In genomic region chr5:125011419-125011818, GRCh38 we compare ENCODE assay signal across 16 cellular contexts.
DNase-seq lines count a peak whose midpoint lies in the region; ATAC-seq, FAIRE-seq and TF ChIP-seq lines count a peak whose summit lies in the region.
"Had no signal": no experiment of that assay in that cellular context is flagged by ENCODE, and none has a peak within 500 bp of the region (broad histone marks: within the 10 kb centered on the region; RNA-seq: fewer than 3 reads in every experiment).

No MANE protein-coding gene starts in this region.

- no peak for TF ChIP-seq POLR2A in HepG2 (IDR thresholded peaks at IDR 0.05; ENCODE audit: insufficient read depth in 1 of 2, low read depth in 2 of 2, low read length in 2 of 2)

- H3K4me1 ChIP-seq in HepG2 (ENCODE audit: insufficient read depth, low read length) = peaks cover 25% of the 10 kb centered on the region
- H3K4me1 ChIP-seq: suprapubic skin had no signal

- in situ Hi-C loops in HepG2 (cut with HindIII; ENCODE audit: extremely low pct_ligation_motif_present, low pct_unique_long_range_greater_than_20kb) = no loop called here

- H2AFZ ChIP-seq in HepG2 (ENCODE audit: low read length) = no peak overlapping the region

- no peak for TF ChIP-seq CTCF in HepG2 (CRISPR knock-in tag; IDR thresholded peaks at IDR 0.05)

- H3K9ac ChIP-seq in HepG2 (ENCODE audit: insufficient read depth, low read depth, low read length) = no peak overlapping the region

- WGBS in HepG2 (ENCODE audit: low lambda C conversion rate) = 0% methylated on average over 2 of the region's 2 CpGs

- H3K27me3 ChIP-seq in HepG2 (ENCODE audit: control insufficient read depth in 1 of 2, insufficient read depth in 2 of 2, low read length in 2 of 2) = no peaks in the 10 kb centered on the region
- H3K27me3 ChIP-seq: suprapubic skin had no signal

- DNase-seq in DMS53 treated with DMSO at 0.1 percent for 48 hours (lab: John Stamatoyannopoulos, UW; ENCODE audit: unreplicated experiment) (peak; percentile 88), HT-29 (ENCODE audit: low spot score) (peak; percentile 82), HepG2 (ENCODE audit: low spot score) (peak; percentile 5), cortex of kidney (lab: John Stamatoyannopoulos, UW) (no peak), head of caudate nucleus (no peak), NCI-H1105 (lab: John Stamatoyannopoulos, UW) (no peak)
- DNase-seq: activated CD4-positive, alpha-beta T cell treated with anti-CD3 and anti-CD28 coated beads, Interleukin-2, amount 50 U/mL, for 48 hours; activated gamma-delta T cell; effector memory CD4-positive, alpha-beta T cell; T-helper 9 cell had no signal

- no peak for TF ChIP-seq RAD21 in HepG2 (CRISPR knock-in tag; IDR thresholded peaks at IDR 0.05)

- TF ChIP-seq EP300 in HepG2 (IDR thresholded peaks at IDR 0.05; ENCODE audit: low read depth in 2 of 2, low read length in 2 of 2) (no peak), HepG2 (CRISPR knock-in tag; IDR thresholded peaks at IDR 0.05; ENCODE audit: borderline replicate concordance) (no peak)

- no peaks in the 10 kb centered on the region for H3K79me2 ChIP-seq in HepG2 (ENCODE audit: insufficient read depth, low read length)

- POLR2A ChIA-PET in HepG2 (lab: Yijun Ruan, JAX) = no interaction called here

- intact Hi-C loops in HepG2 (cut with micrococcal nuclease; ENCODE audit: unreplicated experiment) (no loop called here), head of caudate nucleus (cut with DNase I) (no loop called here)

- H3K4me3 ChIP-seq in HepG2 (replicated peaks in 1 of 3; ENCODE audit: insufficient read depth in 1 of 3, low read depth in 2 of 3, low read length in 3 of 3) = peak overlapping the region in 1 of 3 experiments; percentile 7; a peak in 1 of 6 replicates
- H3K4me3 ChIP-seq: skin epidermis, suprapubic skin had no signal

- H3K4me2 ChIP-seq in HepG2 (ENCODE audit: low read depth, low read length) = peak overlapping the region; percentile 56

- CTCF ChIA-PET in HepG2 (lab: Yijun Ruan, JAX; ENCODE audit: low intra/inter-chr PET ratio, low total read pairs) = no interaction called here

- ATAC-seq in GM19351 (IDR thresholded peaks at IDR 0.05; ENCODE audit: unreplicated experiment) (peak; percentile 7), HepG2 (no peak), HG03039 (IDR thresholded peaks at IDR 0.05; ENCODE audit: unreplicated experiment) (no peak)

- H4K20me1 ChIP-seq in HepG2 (ENCODE audit: insufficient read depth, low read length) = no peaks in the 10 kb centered on the region

- no TSS peak for BruUV-seq in HepG2 (replicated peaks; lab: Mats Ljungman, UMichigan)

- no peak for FAIRE-seq in HepG2 (lab: Jason Lieb, UNC)
- FAIRE-seq: frontal cortex had no signal

- no peak overlapping the region for H3K27ac ChIP-seq in HepG2 (ENCODE audit: extremely low read length, insufficient read depth, low read length)
- H3K27ac ChIP-seq: RWPE1, skin epidermis, suprapubic skin had no signal

- no peaks in the 10 kb centered on the region for H3K9me3 ChIP-seq in HepG2 (ENCODE audit: low read length)
- H3K9me3 ChIP-seq: suprapubic skin had no signal

- H3K36me3 ChIP-seq in HepG2 (replicated peaks in 1 of 2; ENCODE audit: control insufficient read depth in 1 of 2, insufficient read depth in 2 of 2, low read length in 2 of 2) = no peaks in the 10 kb centered on the region
- H3K36me3 ChIP-seq: suprapubic skin had no signal

TF ChIP-seq in HepG2, 621 proteins besides CTCF, POLR2A, EP300 and RAD21:
- TF ChIP-seq ZNF431 (CRISPR knock-in tag; IDR thresholded peaks at IDR 0.05; ENCODE audit: borderline replicate concordance, low read depth) (no peak), HNF4A (CRISPR knock-in tag; IDR thresholded peaks at IDR 0.05) (peak; percentile 50), ZNF800 (CRISPR knock-in tag; IDR thresholded peaks at IDR 0.05) (no peak), BORCS8-MEF2B (CRISPR knock-in tag; IDR thresholded peaks at IDR 0.05) (no peak), FOXA3 (CRISPR knock-in tag; IDR thresholded peaks at IDR 0.05) (0 out of 2 replicates have a peak, but pooled peaks have one; percentile 41), ZNF788 (CRISPR knock-in tag; IDR thresholded peaks at IDR 0.05; ENCODE audit: borderline replicate concordance) (no peak), ZNF484 (CRISPR knock-in tag; IDR thresholded peaks at IDR 0.05; ENCODE audit: borderline replicate concordance, low read depth) (no peak), SAP130 (CRISPR knock-in tag; IDR thresholded peaks at IDR 0.05; ENCODE audit: low read depth) (no peak), TCF7 (IDR thresholded peaks at IDR 0.05; ENCODE audit: low read depth) (peak; percentile 36; the same call in 1 of the 2 replicates), ZNF572 (CRISPR knock-in tag; IDR thresholded peaks at IDR 0.05) (no peak), ZNF570 (CRISPR knock-in tag; IDR thresholded peaks at IDR 0.05; ENCODE audit: borderline replicate concordance) (no peak), FOXM1 (CRISPR knock-in tag; IDR thresholded peaks at IDR 0.05) (no peak), KLF16 (CRISPR knock-in tag; IDR thresholded peaks at IDR 0.05) (no peak), KLF9 (CRISPR knock-in tag; IDR thresholded peaks at IDR 0.05; ENCODE audit: low read depth) (no peak), SMAD1 (CRISPR knock-in tag; IDR thresholded peaks at IDR 0.05; ENCODE audit: borderline replicate concordance, low read depth) (no peak), ZNF282 (IDR thresholded peaks at IDR 0.05; ENCODE audit: partially characterized antibody) (no peak), TCF7L2 (IDR thresholded peaks at IDR 0.05; ENCODE audit: low read depth, low read length) (no peak), ARID5B (CRISPR knock-in tag; IDR thresholded peaks at IDR 0.05) (peak; percentile 41)
- TF ChIP-seq, protein P1, sequence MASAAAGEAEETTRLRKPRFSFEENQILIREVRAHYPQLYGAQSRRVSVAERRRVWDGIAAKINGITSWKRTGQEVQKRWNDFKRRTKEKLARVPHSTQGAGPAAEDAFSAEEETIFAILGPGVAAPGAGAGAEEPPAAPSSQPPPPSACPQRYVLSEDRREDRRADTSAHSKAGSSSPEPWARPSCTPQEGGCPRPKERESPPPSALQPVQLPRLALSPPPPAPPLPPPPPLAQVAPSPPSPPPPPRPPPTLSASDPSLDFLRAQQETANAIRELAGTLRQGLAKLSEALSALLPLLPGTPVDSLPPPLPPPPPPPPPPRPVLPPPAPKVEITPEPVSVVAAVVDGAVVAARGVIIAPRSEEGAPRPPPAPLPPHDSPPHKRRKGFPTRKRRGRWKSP (CRISPR knock-in tag; IDR thresholded peaks at IDR 0.05) = no peak
TF ChIP-seq in HepG2: peak in this region for 4.

Comparison
In these comparisons a context has a peak if more than half of its experiments do, and no peak if none do; other contexts are left out.
1. DNase-seq: peak in DMS53 treated with DMSO at 0.1 percent for 48 hours (single experiment), HT-29 (single experiment) and HepG2 (single experiment); none in cortex of kidney (single experiment), head of caudate nucleus (0 of 42) and NCI-H1105 (single experiment).